Comparison of ENCODE assay signal across 1 cellular context in genomic region chr7:44071726-44072363, GRCh38.
A peak's percentile ranks its signal among the peaks of the same experiment; 100 is the strongest.
TF ChIP-seq lines count a peak whose summit lies in the region.

No MANE protein-coding gene starts in this region.

TF ChIP-seq in HepG2, 621 proteins besides CTCF, POLR2A, EP300 and RAD21 (continued from another document and continues in another):
- TF ChIP-seq GZF1 (CRISPR knock-in tag; IDR thresholded peaks at IDR 0.05) (no peak), ZNF230 (CRISPR knock-in tag; IDR thresholded peaks at IDR 0.05) (0 out of 2 replicates have a peak, but pooled peaks have one; percentile 76), BCL6 (CRISPR knock-in tag; IDR thresholded peaks at IDR 0.05) (peak; percentile 7; the same call in 1 of the 2 replicates), ZNF598 (CRISPR knock-in tag; IDR thresholded peaks at IDR 0.05; ENCODE audit: borderline replicate concordance) (no peak), CEBPZ (IDR thresholded peaks at IDR 0.05; ENCODE audit: low read length) (no peak), TRAFD1 (CRISPR knock-in tag; IDR thresholded peaks at IDR 0.05; ENCODE audit: borderline replicate concordance) (no peak), ATM (IDR thresholded peaks at IDR 0.05; ENCODE audit: borderline replicate concordance) (no peak), TEAD3 (CRISPR knock-in tag; optimal IDR thresholded peaks at IDR 0.05; ENCODE audit: borderline replicate concordance) (peak; percentile 54), ZNF619 (CRISPR knock-in tag; IDR thresholded peaks at IDR 0.05) (no peak), IRF9 (CRISPR knock-in tag; IDR thresholded peaks at IDR 0.05; ENCODE audit: borderline replicate concordance) (no peak), ZNF343 (CRISPR knock-in tag; IDR thresholded peaks at IDR 0.05) (0 out of 2 replicates have a peak, but pooled peaks have one; percentile 61), ZNF224 (CRISPR knock-in tag; IDR thresholded peaks at IDR 0.05) (no peak), ZNF777 (CRISPR knock-in tag; IDR thresholded peaks at IDR 0.05) (no peak), ETV6 (CRISPR knock-in tag; conservative IDR thresholded peaks at IDR 0.05) (no peak), ZNF430 (CRISPR knock-in tag; IDR thresholded peaks at IDR 0.05) (no peak), NPAS2 (CRISPR knock-in tag; IDR thresholded peaks at IDR 0.05; ENCODE audit: borderline replicate concordance) (no peak), RELA (CRISPR knock-in tag; IDR thresholded peaks at IDR 0.05) (no peak), ZFX (CRISPR knock-in tag; IDR thresholded peaks at IDR 0.05; ENCODE audit: low read depth) (peak; percentile 42), SATB2 (CRISPR knock-in tag; IDR thresholded peaks at IDR 0.05) (no peak), ZFYVE20 (CRISPR knock-in tag; IDR thresholded peaks at IDR 0.05; ENCODE audit: borderline replicate concordance, low read depth) (no peak), ZFP36L1 (CRISPR knock-in tag; IDR thresholded peaks at IDR 0.05) (0 out of 2 replicates have a peak, but pooled peaks have one; percentile 32), DMAP1 (CRISPR knock-in tag; IDR thresholded peaks at IDR 0.05) (0 out of 2 replicates have a peak, but pooled peaks have one; percentile 5), TBP (CRISPR knock-in tag; IDR thresholded peaks at IDR 0.05) (no peak), ELF1 (CRISPR knock-in tag; IDR thresholded peaks at IDR 0.05) (no peak), ZFP90 (CRISPR knock-in tag; IDR thresholded peaks at IDR 0.05; ENCODE audit: borderline replicate concordance) (no peak), ZNF337 (CRISPR knock-in tag; IDR thresholded peaks at IDR 0.05; ENCODE audit: borderline replicate concordance, low read depth) (0 out of 2 replicates have a peak, but pooled peaks have one; percentile 21), TOE1 (CRISPR knock-in tag; IDR thresholded peaks at IDR 0.05) (no peak), ZNF382 (CRISPR knock-in tag; IDR thresholded peaks at IDR 0.05; ENCODE audit: borderline replicate concordance) (no peak), ZNF703 (CRISPR knock-in tag; IDR thresholded peaks at IDR 0.05; ENCODE audit: borderline replicate concordance) (no peak), SMAD9 (CRISPR knock-in tag; IDR thresholded peaks at IDR 0.05) (no peak), ZFP62 (CRISPR knock-in tag; IDR thresholded peaks at IDR 0.05) (no peak), ZNF451 (CRISPR knock-in tag; IDR thresholded peaks at IDR 0.05) (no peak), FOXA3 (CRISPR knock-in tag; IDR thresholded peaks at IDR 0.05) (peak; percentile 51), ZNF414 (CRISPR knock-in tag; IDR thresholded peaks at IDR 0.05) (no peak), ETV5 (CRISPR knock-in tag; IDR thresholded peaks at IDR 0.05; ENCODE audit: borderline replicate concordance) (peak; percentile 19; the same call in 1 of the 2 replicates), NFYB (CRISPR knock-in tag; IDR thresholded peaks at IDR 0.05) (no peak), BRF2 (CRISPR knock-in tag; IDR thresholded peaks at IDR 0.05) (0 out of 2 replicates have a peak, but pooled peaks have one; percentile 29), AFF4 (CRISPR knock-in tag; IDR thresholded peaks at IDR 0.05) (no peak), PRDM4 (CRISPR knock-in tag; IDR thresholded peaks at IDR 0.05; ENCODE audit: borderline replicate concordance) (no peak), NFYC (CRISPR knock-in tag; IDR thresholded peaks at IDR 0.05) (no peak), ZHX2 (IDR thresholded peaks at IDR 0.05; ENCODE audit: low read depth) (no peak), ZHX2 (CRISPR knock-in tag; IDR thresholded peaks at IDR 0.05; ENCODE audit: borderline replicate concordance) (no peak), ZNF207 (IDR thresholded peaks at IDR 0.05; ENCODE audit: borderline replicate concordance) (no peak)
